23 cellular contexts compared by ENCODE assay signal in genomic region chr20:59584278-59584925, GRCh38. TPM values are rescaled to one million over a fixed set of nuclear protein-coding genes. Genes with fewer than 3 reads are reported as not detected.
"Had no signal": no experiment of that assay in that cellular context is flagged by ENCODE, and none has a peak within 500 bp of the region (broad histone marks: within the 10 kb centered on the region; RNA-seq: fewer than 3 reads in every experiment).

No MANE protein-coding gene starts in this region.

- ATAC-seq: activated CD8-positive, alpha-beta T cell treated with anti-CD3 and anti-CD28 coated beads, Interleukin-2, amount 10 ng/mL, durations not matched to agents 7 days and 5 days; gastroesophageal sphincter; left lobe of liver; lower lobe of right lung; stimulated activated naive B cell treated with anti-CD40 and anti-IgM and Interleukin-4, amounts not matched to agents 10 μg/mL and 1 μg/mL and 100 μg/mL, for 72 hours had no signal

- H3K27ac ChIP-seq: coronary artery, gastroesophageal sphincter, lower lobe of right lung, testis, upper lobe of left lung had no signal

- H3K4me2 ChIP-seq: smooth muscle cell had no signal

- DNase-seq: activated CD4-positive, alpha-beta T cell treated with anti-CD3 and anti-CD28 coated beads for 1 hour; activated CD4-positive, alpha-beta T cell treated with anti-CD3 and anti-CD28 coated beads, Interleukin-2, amount 50 U/mL, for 1 hour; activated CD8-positive, alpha-beta T cell treated with anti-CD3 and anti-CD28 coated beads, Interleukin-2, amount 10 ng/mL, durations not matched to agents 7 days and 5 days; activated gamma-delta T cell treated with Interleukin-2 at 50 U/mL for 16 hours; esophagus squamous epithelium; heart right ventricle; lower lobe of right lung; naive B cell; occipital lobe; stimulated activated CD4-positive, alpha-beta T cell treated with anti-CD3 and anti-CD28 coated beads, Interleukin-2, amount 100 ng/mL, for 48 hours; stimulated activated CD8-positive, alpha-beta memory T cell treated with anti-CD3 and anti-CD28 coated beads, Interleukin-4, amount 100 ng/mL, for 48 hours; stimulated activated naive B cell treated with anti-CD40 and anti-IgM and Interleukin-4, amounts not matched to agents 10 μg/mL and 1 μg/mL and 100 μg/mL, for 72 hours; T-helper 1 cell; testis; upper lobe of left lung had no signal

- H3K4me1 ChIP-seq: breast epithelium, testis, upper lobe of left lung had no signal

- H3K4me3 ChIP-seq: breast epithelium, coronary artery, esophagus squamous epithelium, gastroesophageal sphincter, heart right ventricle, lower lobe of right lung, smooth muscle cell, testis, upper lobe of left lung had no signal

- H3K9me3 ChIP-seq: esophagus squamous epithelium, lower lobe of right lung, testis had no signal

- H3K36me3 ChIP-seq: breast epithelium, esophagus squamous epithelium, gastroesophageal sphincter, heart right ventricle, lower lobe of right lung, upper lobe of left lung had no signal

- FAIRE-seq: TTC549 had no signal

- H3K27me3 ChIP-seq: testis had no signal

RNA-seq across cellular contexts. Expression of gene PHACTR3, which starts 19.9 kb away (rescaled TPM):
- total RNA-seq: activated CD8-positive, alpha-beta T cell treated with anti-CD3 and anti-CD28 coated beads, Interleukin-2, amount 10 ng/mL, durations not matched to agents 7 days and 5 days; kidney epithelial cell; sciatic nerve had no signal
